In genomic region chr11:27429740-27430451, GRCh38 we compare ENCODE assay signal across 13 cellular contexts. TPM values are rescaled to one million over a fixed set of nuclear protein-coding genes. Genes with fewer than 3 reads are reported as not detected.
DNase-seq lines count a peak whose midpoint lies in the region; ATAC-seq, FAIRE-seq and TF ChIP-seq lines count a peak whose summit lies in the region.
"Had no signal": no experiment of that assay in that cellular context is flagged by ENCODE, and none has a peak within 500 bp of the region (broad histone marks: within the 10 kb centered on the region; RNA-seq: fewer than 3 reads in every experiment).

No MANE protein-coding gene starts in this region.

- peak; percentile 68 to 73; a peak in 5 of 6 replicates for ATAC-seq in A549
- ATAC-seq: activated CD8-positive, alpha-beta memory T cell treated with anti-CD3 and anti-CD28 coated beads, Interleukin-2, amount 10 ng/mL, durations not matched to agents 7 days and 5 days had no signal

- no peaks in the 10 kb centered on the region for H3K36me3 Mint-ChIP-seq in HFFc6 (ENCODE audit: low read depth)
- H3K36me3 Mint-ChIP-seq in activated T-cell treated with anti-CD3 and anti-CD28 coated beads, Interleukin-2, amount 50 U/mL, for 24 hours (ENCODE audit: low read depth) = no peaks in the 10 kb centered on the region
- H3K36me3 Mint-ChIP-seq: activated CD8-positive, alpha-beta memory T cell treated with anti-CD3 and anti-CD28 coated beads, Interleukin-2, amount 10 ng/mL, durations not matched to agents 7 days and 5 days had no signal

- POLR2A ChIA-PET in A549 (lab: Yijun Ruan, JAX) = interaction anchor here (0.7 kb wide), 1 partner anchor 82 kb away, joined by 4 read pairs; no protein-coding TSS in a partner anchor

- TF ChIP-seq POLR2A in A549 (IDR thresholded peaks at IDR 0.05; ENCODE audit: low read length) (no peak), esophagus squamous epithelium (IDR thresholded peaks at IDR 0.05) (no peak)

- H3K27me3 ChIP-seq in esophagus squamous epithelium = no peaks in the 10 kb centered on the region
- H3K27me3 ChIP-seq: upper lobe of left lung had no signal

- no peaks in the 10 kb centered on the region for H3K36me3 ChIP-seq in esophagus squamous epithelium
- H3K36me3 ChIP-seq: upper lobe of left lung had no signal

- no peak for TF ChIP-seq EP300 in A549 (IDR thresholded peaks at IDR 0.05)

- no peak for TF ChIP-seq CTCF in A549 (IDR thresholded peaks at IDR 0.05)
- TF ChIP-seq CTCF in HFFc6 (IDR thresholded peaks at IDR 0.05) = no peak
- TF ChIP-seq CTCF in esophagus squamous epithelium (IDR thresholded peaks at IDR 0.05) = no peak

- peak overlapping the region; percentile 54 for H3K4me2 ChIP-seq in A549

- DNase-seq in A549 (ENCODE audit: low read depth in 1 of 2, low spot score in 1 of 2) (peak in 1 of 2 experiments; percentile 19), HFFc6 (peak; percentile 10), RPMI7951 (ENCODE audit: low read depth) (peak; percentile 46), esophagus squamous epithelium (lab: John Stamatoyannopoulos, UW) (no peak), NCI-H526 (lab: John Stamatoyannopoulos, UW) (no peak), iPS-NIHi7 (ENCODE audit: extremely low spot score) (no peak)
- DNase-seq in stimulated activated CD4-positive, alpha-beta T cell treated with anti-CD3 and anti-CD28 coated beads, Interleukin-1b, Interleukin-23, amount 100 ng/mL, for 48 hours = no peak
- DNase-seq in activated T-cell treated with anti-CD3 and anti-CD28 coated beads, Interleukin-2, amount 50 U/mL, for 24 hours = no peak
- DNase-seq: activated CD8-positive, alpha-beta memory T cell treated with anti-CD3 and anti-CD28 coated beads, Interleukin-2, amount 10 ng/mL, durations not matched to agents 7 days and 5 days; AML-193; amniotic stem cell; right cardiac atrium; upper lobe of left lung had no signal

- no peak overlapping the region for H3K4me3 ChIP-seq in A549
- no peak overlapping the region for H3K4me3 ChIP-seq in esophagus squamous epithelium
- H3K4me3 ChIP-seq: upper lobe of left lung had no signal

- H3K9me3 Mint-ChIP-seq in HFFc6 = no peaks in the 10 kb centered on the region
- H3K9me3 Mint-ChIP-seq in activated T-cell treated with anti-CD3 and anti-CD28 coated beads, Interleukin-2, amount 50 U/mL, for 24 hours = no peaks in the 10 kb centered on the region

- no peaks in the 10 kb centered on the region for H3K27me3 Mint-ChIP-seq in HFFc6 (ENCODE audit: insufficient read depth)
- H3K27me3 Mint-ChIP-seq in activated T-cell treated with anti-CD3 and anti-CD28 coated beads, Interleukin-2, amount 50 U/mL, for 24 hours = peaks cover 4% of the 10 kb centered on the region

- H3K4me1 Mint-ChIP-seq in HFFc6 (ENCODE audit: low read depth) = 0 out of 2 replicates have a peak, but pooled peaks cover 5% of the 10 kb centered on the region
- H3K4me1 Mint-ChIP-seq in activated T-cell treated with anti-CD3 and anti-CD28 coated beads, Interleukin-2, amount 50 U/mL, for 24 hours (ENCODE audit: low read depth) = no peaks in the 10 kb centered on the region
- H3K4me1 Mint-ChIP-seq: activated CD8-positive, alpha-beta memory T cell treated with anti-CD3 and anti-CD28 coated beads, Interleukin-2, amount 10 ng/mL, durations not matched to agents 7 days and 5 days had no signal

- H3K4me1 ChIP-seq in A549 = peaks cover 70% of the 10 kb centered on the region
- peaks cover 0 to 59% (median 14%) of the 10 kb centered on the region in 3 donors for H3K4me1 ChIP-seq in esophagus squamous epithelium

- H3K27ac ChIP-seq in A549 (peak overlapping the region; percentile 38 to 75; a peak in 5 of 6 replicates), esophagus squamous epithelium (peak overlapping the region; percentile 30 to 64 (median 50))
- H3K27ac ChIP-seq: upper lobe of left lung had no signal

- no peak overlapping the region for H3K27ac Mint-ChIP-seq in HFFc6
- no peak overlapping the region for H3K27ac Mint-ChIP-seq in activated T-cell treated with anti-CD3 and anti-CD28 coated beads, Interleukin-2, amount 50 U/mL, for 24 hours
- H3K27ac Mint-ChIP-seq: activated CD8-positive, alpha-beta memory T cell treated with anti-CD3 and anti-CD28 coated beads, Interleukin-2, amount 10 ng/mL, durations not matched to agents 7 days and 5 days had no signal

- no peak overlapping the region for H3K4me3 Mint-ChIP-seq in HFFc6
- H3K4me3 Mint-ChIP-seq in activated T-cell treated with anti-CD3 and anti-CD28 coated beads, Interleukin-2, amount 50 U/mL, for 24 hours = no peak overlapping the region
- H3K4me3 Mint-ChIP-seq: activated CD8-positive, alpha-beta memory T cell treated with anti-CD3 and anti-CD28 coated beads, Interleukin-2, amount 10 ng/mL, durations not matched to agents 7 days and 5 days had no signal

- FAIRE-seq in A549 (lab: Jason Lieb, UNC) = no peak

- 28% methylated on average over 5 of the region's 5 CpGs for WGBS in A549 (ENCODE audit: missing lambda C conversion rate)
- 33 to 34% methylated on average over 5 of the region's 5 CpGs for WGBS in esophagus squamous epithelium, 2 donors

- H3K9me3 ChIP-seq in A549 = no peaks in the 10 kb centered on the region
- H3K9me3 ChIP-seq in esophagus squamous epithelium = no peaks in the 10 kb centered on the region
- H3K9me3 ChIP-seq: upper lobe of left lung had no signal

- CTCF ChIA-PET in A549 (lab: Yijun Ruan, JAX) = interaction anchor here (0.9 to 1.0 kb wide), 2 partner anchors 133 to 270 kb away, joined by 3 read pairs; no protein-coding TSS in a partner anchor

- TF ChIP-seq RAD21 in A549 (conservative IDR thresholded peaks at IDR 0.05 in 1 of 2, IDR thresholded peaks at IDR 0.05 in 1 of 2) = no peak

- intact Hi-C loops in esophagus squamous epithelium (cut with DNase I) = no loop called here

TF ChIP-seq in A549, 52 proteins besides CTCF, POLR2A, EP300 and RAD21:
- TF ChIP-seq RARB (CRISPR knock-in tag; IDR thresholded peaks at IDR 0.05) = no peak
TF ChIP-seq in A549: peak in this region for 0.

RNA-seq across cellular contexts. Expression of gene LGR4, which starts 42.7 kb away (rescaled TPM):
- polyA plus RNA-seq in A549 (2011; rRNA removed) = 130 and 145 TPM in 2 replicates
- polyA plus RNA-seq in A549 (2012; cell fraction: cytosol; rRNA removed) = 24.3 and 35.8 TPM in 2 replicates
- 30.6 and 51.3 TPM in 2 replicates for polyA plus RNA-seq in A549 (2012; cell fraction: nucleus; rRNA removed)
- polyA plus RNA-seq in A549 (2017; fragmentation: RNase III; extraction: RNeasy Plus Mini Kit Qiagen cat#74134 plus additional on column Dnase treatment) = 40.9 to 43.5 TPM (median 41.2 TPM) in 3 replicates
- polyA minus RNA-seq in A549 (2011; rRNA and poly(A)+ RNA removed) = 241 and 257 TPM in 2 replicates
- total RNA-seq in HFFc6 (2021; fragmentation: NEBNext Ultra II Directional; extraction: Animal tissue kit (Norgen Biotek cat#: 25700)) = 10 to 100 TPM; 13.9 to 20.2 (median 17.7) TPM
- 7.6 and 9.0 TPM in 2 replicates for total RNA-seq in RPMI7951 (2014; rRNA removed; shearing (Covaris generic))
- total RNA-seq in esophagus squamous epithelium = 10 to 100 TPM; 22.3 to 45.6 (median 35.1) TPM

Comparison
In these comparisons a context has a peak if more than half of its experiments do, and no peak if none do; other contexts are left out.
1. DNase-seq: peak in HFFc6 (single experiment) and RPMI7951 (single experiment); none in esophagus squamous epithelium (single experiment), stimulated activated CD4-positive, alpha-beta T cell treated with anti-CD3 and anti-CD28 coated beads, Interleukin-1b, Interleukin-23, amount 100 ng/mL, for 48 hours (single experiment), activated T-cell treated with anti-CD3 and anti-CD28 coated beads, Interleukin-2, amount 50 U/mL, for 24 hours (single experiment), NCI-H526 (0 of 2) and iPS-NIHi7 (single experiment).